ENCODE assay signal across 24 cellular contexts in the genomic region with DNA sequence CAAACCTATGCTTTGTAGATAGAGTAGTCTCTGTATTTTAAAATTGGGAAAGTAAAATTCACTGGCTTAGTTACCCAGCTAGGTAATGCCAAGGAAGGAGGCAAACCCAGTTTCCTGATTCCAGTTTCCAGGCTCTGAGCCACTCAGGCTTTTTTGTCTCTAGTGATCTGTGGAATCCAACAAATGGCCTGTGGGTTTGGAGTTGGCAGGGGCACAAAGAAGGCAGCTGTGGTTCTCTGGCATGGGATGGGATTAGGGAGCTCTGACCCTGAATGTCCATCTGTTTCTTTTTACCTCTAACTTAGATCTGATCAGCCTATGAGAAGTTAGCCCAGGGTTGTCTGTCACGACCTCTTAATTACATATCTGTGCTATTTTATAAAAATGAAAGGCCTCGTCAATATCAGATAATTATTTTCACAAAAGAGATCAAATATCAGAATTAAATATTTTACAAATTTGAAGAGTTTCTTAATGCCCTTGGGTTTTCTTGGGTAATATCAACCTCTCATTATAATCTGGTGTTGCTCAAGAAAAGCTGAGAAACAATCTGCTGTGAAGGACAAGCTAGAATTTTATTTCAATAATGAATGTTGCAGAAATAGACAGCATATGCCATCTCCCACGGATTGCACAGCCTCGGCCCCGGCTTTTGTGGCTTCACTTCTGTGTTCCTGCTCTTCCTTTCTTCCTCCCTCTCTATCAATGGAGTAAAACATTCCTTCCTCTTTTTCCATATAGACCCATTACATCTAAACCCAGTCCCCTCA.
A peak's percentile ranks its signal among the peaks of the same experiment; 100 is the strongest.
DNase-seq lines count a peak whose midpoint lies in the region; ATAC-seq lines count a peak whose summit lies in the region.
"Had no signal": no experiment of that assay in that cellular context is flagged by ENCODE, and none has a peak within 500 bp of the region (broad histone marks: within the 10 kb centered on the region; RNA-seq: fewer than 3 reads in every experiment).

No MANE protein-coding gene starts in this region.

- H2AFZ ChIP-seq in GM23248: no peak overlapping the region

- H3K9me2 ChIP-seq in GM23248 (ENCODE audit: insufficient read depth): no peaks in the 10 kb centered on the region

- in situ Hi-C loops in GM23248 (cut with MboI): no loop called here

- H3K27me3 ChIP-seq in GM23248 (replicated peaks; ENCODE audit: insufficient read depth): no peaks in the 10 kb centered on the region

- no peaks in the 10 kb centered on the region for H3F3A ChIP-seq in GM23248 (ENCODE audit: insufficient read depth)

- H3K9me3 ChIP-seq in GM23248 (ENCODE audit: low read depth): no peaks in the 10 kb centered on the region
- H3K9me3 ChIP-seq: gastroesophageal sphincter, prostate gland had no signal

- H3K36me3 Mint-ChIP-seq in activated naive CD4-positive, alpha-beta T cell treated with anti-CD3 and anti-CD28 coated beads, Interleukin-2, amount 50 U/mL, for 72 hours: no peaks in the 10 kb centered on the region
- H3K36me3 Mint-ChIP-seq: activated naive CD8-positive, alpha-beta T cell; CD8-positive, alpha-beta T cell had no signal

- no peak overlapping the region for H3K4me3 ChIP-seq in GM23248
- H3K4me3 ChIP-seq: gastroesophageal sphincter, GM12878, lung, prostate gland, smooth muscle cell had no signal

- peak; percentile 53 for DNase-seq in Ammon's horn (ENCODE audit: low spot score)
- peak; percentile 15 for DNase-seq in LHCN-M2 (ENCODE audit: low read depth)
- peak; percentile 54 for DNase-seq in astrocyte of the hippocampus (ENCODE audit: low read depth, low spot score)
- DNase-seq in medulla oblongata (ENCODE audit: extremely low spot score): peak; percentile 27
- DNase-seq in activated naive CD4-positive, alpha-beta T cell treated with anti-CD3 and anti-CD28 coated beads, Interleukin-2, amount 50 U/mL, for 72 hours (ENCODE audit: low spot score in 2 of 2): no peak
- DNase-seq in GM23248: no peak
- DNase-seq: CD8-positive, alpha-beta T cell; effector CD4-positive, alpha-beta T cell; erythroblast; kidney; NCI-H1436 treated with DMSO at 0.1 percent for 48 hours; NCI-H2171; stimulated activated CD4-positive, alpha-beta T cell treated with anti-CD3 and anti-CD28 coated beads, Interleukin-2, amount 100 ng/mL, for 48 hours; stimulated activated naive CD4-positive, alpha-beta T cell; T-helper 17 cell had no signal

- ATAC-seq in HG02610 (IDR thresholded peaks at IDR 0.05; ENCODE audit: unreplicated experiment) (no peak), HG03571 (IDR thresholded peaks at IDR 0.05; ENCODE audit: unreplicated experiment) (no peak)
- ATAC-seq in activated naive CD4-positive, alpha-beta T cell treated with anti-CD3 and anti-CD28 coated beads, Interleukin-2, amount 50 U/mL, for 72 hours: no peak
- ATAC-seq: CD8-positive, alpha-beta T cell; gastroesophageal sphincter; GM12878; T-helper 17 cell had no signal

- no peak overlapping the region for H3K4me2 ChIP-seq in GM23248 (ENCODE audit: unreplicated experiment)
- H3K4me2 ChIP-seq: smooth muscle cell had no signal

- H3K9ac ChIP-seq in GM23248: no peak overlapping the region

- H4K20me1 ChIP-seq in GM23248 (ENCODE audit: insufficient read depth): no peaks in the 10 kb centered on the region

- peaks cover 5% of the 10 kb centered on the region; the same call in 1 of the 2 replicates for H3K4me1 ChIP-seq in GM23248 (ENCODE audit: insufficient read depth)
- H3K4me1 ChIP-seq: gastroesophageal sphincter, prostate gland had no signal

- WGBS in GM23248 (ENCODE audit: low coverage in 1 of 2, low lambda C conversion rate in 2 of 2, missing lambda C conversion rate in 2 of 2), 2 experiments: 54 to 58% methylated on average over 5 of the region's 5 CpGs

- no peak overlapping the region for H3K27ac ChIP-seq in GM23248
- H3K27ac ChIP-seq: gastroesophageal sphincter, prostate gland had no signal

- no peaks in the 10 kb centered on the region for H3K36me3 ChIP-seq in GM23248 (ENCODE audit: low read depth)
- H3K36me3 ChIP-seq: gastroesophageal sphincter, prostate gland had no signal

- H3K27ac Mint-ChIP-seq in activated naive CD4-positive, alpha-beta T cell treated with anti-CD3 and anti-CD28 coated beads, Interleukin-2, amount 50 U/mL, for 72 hours: no peak overlapping the region
- H3K27ac Mint-ChIP-seq: activated naive CD8-positive, alpha-beta T cell; CD8-positive, alpha-beta T cell; T-helper 17 cell had no signal

- no peaks in the 10 kb centered on the region for H3K9me3 Mint-ChIP-seq in activated naive CD4-positive, alpha-beta T cell treated with anti-CD3 and anti-CD28 coated beads, Interleukin-2, amount 50 U/mL, for 72 hours
- H3K9me3 Mint-ChIP-seq: CD8-positive, alpha-beta T cell; central memory CD8-positive, alpha-beta T cell had no signal

- no peaks in the 10 kb centered on the region for H3K79me2 ChIP-seq in GM23248 (ENCODE audit: insufficient read depth)

Comparison
In these comparisons a context has a peak if more than half of its experiments do, and no peak if none do; other contexts are left out.
1. DNase-seq: peak in Ammon's horn (single experiment), LHCN-M2 (single experiment), astrocyte of the hippocampus (single experiment) and medulla oblongata (single experiment); none in activated naive CD4-positive, alpha-beta T cell treated with anti-CD3 and anti-CD28 coated beads, Interleukin-2, amount 50 U/mL, for 72 hours (0 of 2) and GM23248 (single experiment).